9 cellular contexts compared by ENCODE assay signal in the genomic region with DNA sequence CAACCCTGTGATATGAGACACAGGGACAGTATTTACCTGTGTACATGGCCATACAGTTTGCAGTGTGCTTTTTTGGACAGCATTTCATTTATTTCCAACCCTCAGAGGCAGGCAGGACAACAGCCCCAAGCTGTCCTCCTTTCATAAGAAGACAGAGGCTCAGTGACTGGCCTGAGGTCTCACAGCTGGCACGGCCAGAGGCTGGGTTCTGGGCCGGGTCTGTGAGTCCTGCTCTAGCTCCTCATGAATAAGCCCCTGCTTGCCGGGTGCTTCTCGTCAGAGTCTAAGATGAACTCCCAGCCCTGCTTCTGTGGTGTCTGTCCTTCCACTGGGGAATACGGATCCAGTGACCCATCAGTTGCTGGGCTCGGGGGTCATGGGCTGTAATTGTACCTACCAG. TPM values are rescaled to one million over a fixed set of nuclear protein-coding genes. Genes with fewer than 3 reads are reported as not detected.
"Had no signal": no experiment of that assay in that cellular context is flagged by ENCODE, and none has a peak within 500 bp of the region (broad histone marks: within the 10 kb centered on the region; RNA-seq: fewer than 3 reads in every experiment).

No MANE protein-coding gene starts in this region.

RNA-seq across cellular contexts. Expression of a gene that starts 2.5 kb away (rescaled TPM):
- total RNA-seq: activated T-helper 2 cell treated with anti-CD3 and anti-CD28 coated beads, Interferon-gamma antibody, Interleukin-2, Interleukin-4, amounts not matched to agents 10 μg/mL and 5 μg/mL and 100 μg/mL, durations not matched to agents 14 hours and 24 hours and 36 hours; adrenal gland; ascending aorta; astrocyte; body of pancreas; cardiac muscle cell; cardiac septum; cerebellum; chondrocyte had no signal
- polyA plus RNA-seq: adrenal gland, cardiac muscle cell had no signal
